10 cellular contexts compared by ENCODE assay signal in genomic region chr18:79798346-79798998, GRCh38. TPM values are rescaled to one million over a fixed set of nuclear protein-coding genes. Genes with fewer than 3 reads are reported as not detected.
A peak's percentile ranks its signal among the peaks of the same experiment; 100 is the strongest.
DNase-seq lines count a peak whose midpoint lies in the region; ATAC-seq and TF ChIP-seq lines count a peak whose summit lies in the region.
"Had no signal": no experiment of that assay in that cellular context is flagged by ENCODE, and none has a peak within 500 bp of the region (broad histone marks: within the 10 kb centered on the region; RNA-seq: fewer than 3 reads in every experiment).

No MANE protein-coding gene starts in this region.

- H3K9me3 ChIP-seq in ES-I3 (ENCODE audit: control insufficient read depth, insufficient read depth, low read length): no peaks in the 10 kb centered on the region
- no peaks in the 10 kb centered on the region for H3K9me3 ChIP-seq in iPS-15b (ENCODE audit: control insufficient read depth, insufficient read depth, low read length)

- CTCF ChIA-PET in WTC11 (lab: Charles Lee): interaction anchor here (0.9 to 2.0 kb wide), 6 partner anchors 15 to 339 kb away, joined by 3 to 9 read pairs (median 4); no protein-coding TSS in a partner anchor

- H3K4me3 Mint-ChIP-seq in WTC11: peak overlapping the region; percentile 68

- DNase-seq in WTC11 (ENCODE audit: low spot score): peak; percentile 41
- DNase-seq in NCI-H1105 (lab: John Stamatoyannopoulos, UW): no peak
- no peak for DNase-seq in DMS79 treated with DMSO at 0.1 percent for 48 hours (lab: John Stamatoyannopoulos, UW)

- ATAC-seq in WTC11 (peak; percentile 18), HG03175 (IDR thresholded peaks at IDR 0.05; ENCODE audit: unreplicated experiment) (no peak), HG03159 (IDR thresholded peaks at IDR 0.05; ENCODE audit: unreplicated experiment) (no peak)

- H3K27me3 Mint-ChIP-seq in WTC11 (ENCODE audit: low read depth): peaks cover 42% of the 10 kb centered on the region

- no peak overlapping the region for H3K27ac ChIP-seq in rectal smooth muscle tissue (ENCODE audit: low read depth, low read length)

- no peaks in the 10 kb centered on the region for H3K4me1 ChIP-seq in ES-I3 (ENCODE audit: insufficient read depth, low read length)
- H3K4me1 ChIP-seq in iPS-15b (ENCODE audit: control insufficient read depth, insufficient read depth, low read length): no peaks in the 10 kb centered on the region
- no peaks in the 10 kb centered on the region for H3K4me1 ChIP-seq in rectal smooth muscle tissue (ENCODE audit: control insufficient read depth, insufficient read depth, low read length)

- H3K36me3 ChIP-seq in ES-I3 (ENCODE audit: insufficient read depth, low read length) (no peaks in the 10 kb centered on the region), iPS-15b (ENCODE audit: control insufficient read depth, insufficient read depth, low read length) (no peaks in the 10 kb centered on the region), rectal smooth muscle tissue (ENCODE audit: control insufficient read depth, insufficient read depth, low read length) (no peaks in the 10 kb centered on the region)

- H3K9me3 Mint-ChIP-seq in WTC11: no peaks in the 10 kb centered on the region

- POLR2A ChIA-PET in WTC11 (lab: Charles Lee): no interaction called here

- H3K27ac Mint-ChIP-seq in WTC11: no peak overlapping the region

- TF ChIP-seq CTCF in WTC11 (IDR thresholded peaks at IDR 0.05): no peak

- H3K4me1 Mint-ChIP-seq in WTC11: peaks cover 9% of the 10 kb centered on the region

- no peaks in the 10 kb centered on the region for H3K36me3 Mint-ChIP-seq in WTC11

- peaks cover 39% of the 10 kb centered on the region for H3K27me3 ChIP-seq in iPS-15b (ENCODE audit: control insufficient read depth, insufficient read depth, low read length)
- H3K27me3 ChIP-seq in rectal smooth muscle tissue (ENCODE audit: control insufficient read depth, insufficient read depth, low read length): peaks cover 22% of the 10 kb centered on the region

- H3K9ac ChIP-seq in ES-I3 (ENCODE audit: low read depth, low read length): peak overlapping the region; percentile 47; the same call in 1 of the 2 replicates
- no peak overlapping the region for H3K9ac ChIP-seq in iPS-15b (ENCODE audit: low read depth, low read length)
- H3K9ac ChIP-seq in rectal smooth muscle tissue (ENCODE audit: low read length): no peak overlapping the region

- peak overlapping the region; percentile 54 for H3K4me3 ChIP-seq in iPS-15b (ENCODE audit: low read depth, low read length)
- peak overlapping the region; percentile 32 for H3K4me3 ChIP-seq in rectal smooth muscle tissue (ENCODE audit: low read length)

TF ChIP-seq in WTC11, 78 proteins besides CTCF, POLR2A, EP300 and RAD21:
- TF ChIP-seq, protein P1, sequence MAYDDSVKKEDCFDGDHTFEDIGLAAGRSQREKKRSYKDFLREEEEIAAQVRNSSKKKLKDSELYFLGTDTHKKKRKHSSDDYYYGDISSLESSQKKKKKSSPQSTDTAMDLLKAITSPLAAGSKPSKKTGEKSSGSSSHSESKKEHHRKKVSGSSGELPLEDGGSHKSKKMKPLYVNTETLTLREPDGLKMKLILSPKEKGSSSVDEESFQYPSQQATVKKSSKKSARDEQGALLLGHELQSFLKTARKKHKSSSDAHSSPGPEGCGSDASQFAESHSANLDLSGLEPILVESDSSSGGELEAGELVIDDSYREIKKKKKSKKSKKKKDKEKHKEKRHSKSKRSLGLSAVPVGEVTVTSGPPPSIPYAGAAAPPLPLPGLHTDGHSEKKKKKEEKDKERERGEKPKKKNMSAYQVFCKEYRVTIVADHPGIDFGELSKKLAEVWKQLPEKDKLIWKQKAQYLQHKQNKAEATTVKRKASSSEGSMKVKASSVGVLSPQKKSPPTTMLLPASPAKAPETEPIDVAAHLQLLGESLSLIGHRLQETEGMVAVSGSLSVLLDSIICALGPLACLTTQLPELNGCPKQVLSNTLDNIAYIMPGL (CRISPR knock-in tag; IDR thresholded peaks at IDR 0.05): peak; percentile 42; the same call in 1 of the 2 replicates
- TF ChIP-seq, protein P2, sequence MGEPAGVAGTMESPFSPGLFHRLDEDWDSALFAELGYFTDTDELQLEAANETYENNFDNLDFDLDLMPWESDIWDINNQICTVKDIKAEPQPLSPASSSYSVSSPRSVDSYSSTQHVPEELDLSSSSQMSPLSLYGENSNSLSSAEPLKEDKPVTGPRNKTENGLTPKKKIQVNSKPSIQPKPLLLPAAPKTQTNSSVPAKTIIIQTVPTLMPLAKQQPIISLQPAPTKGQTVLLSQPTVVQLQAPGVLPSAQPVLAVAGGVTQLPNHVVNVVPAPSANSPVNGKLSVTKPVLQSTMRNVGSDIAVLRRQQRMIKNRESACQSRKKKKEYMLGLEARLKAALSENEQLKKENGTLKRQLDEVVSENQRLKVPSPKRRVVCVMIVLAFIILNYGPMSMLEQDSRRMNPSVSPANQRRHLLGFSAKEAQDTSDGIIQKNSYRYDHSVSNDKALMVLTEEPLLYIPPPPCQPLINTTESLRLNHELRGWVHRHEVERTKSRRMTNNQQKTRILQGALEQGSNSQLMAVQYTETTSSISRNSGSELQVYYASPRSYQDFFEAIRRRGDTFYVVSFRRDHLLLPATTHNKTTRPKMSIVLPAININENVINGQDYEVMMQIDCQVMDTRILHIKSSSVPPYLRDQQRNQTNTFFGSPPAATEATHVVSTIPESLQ (CRISPR knock-in tag; IDR thresholded peaks at IDR 0.05): no peak
- no peak for TF ChIP-seq ZNF512 (CRISPR knock-in tag; IDR thresholded peaks at IDR 0.05; ENCODE audit: borderline replicate concordance)

RNA-seq across cellular contexts. Expression of gene KCNG2, which starts 0.7 kb away (rescaled TPM):
- 0.34 to 0.62 TPM (median 0.50 TPM) in 3 replicates for total RNA-seq in WTC11 (2021)
- total RNA-seq: Daoy; T-helper 1 cell treated with Interleukin-12 subunit alpha and Interleukin-12 subunit beta and Interleukin-4 antibody, amounts not matched to agents 30 ng/mL and 1 ng/mL, for 36 hours had no signal
